Comparison of ENCODE assay signal across 8 cellular contexts in the genomic region with DNA sequence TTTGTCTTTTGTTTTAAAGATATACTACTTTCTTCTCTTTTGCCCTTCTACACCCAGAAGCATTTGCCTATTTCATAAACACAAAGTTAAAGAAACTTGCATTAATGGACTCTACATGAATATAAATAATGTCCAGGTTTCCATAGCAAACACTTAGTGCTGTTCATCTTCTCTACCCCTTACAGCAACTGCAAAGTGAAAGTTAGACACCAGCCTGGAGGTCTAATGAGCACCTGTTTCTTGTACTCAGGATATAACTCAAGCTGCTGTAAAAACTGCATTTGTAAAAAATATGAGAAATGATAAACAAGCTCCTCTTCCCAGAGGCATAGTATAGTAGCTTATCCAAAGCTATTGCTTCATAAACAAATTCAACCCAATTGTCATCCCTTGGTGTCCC.
"Had no signal": no experiment of that assay in that cellular context is flagged by ENCODE, and none has a peak within 500 bp of the region (broad histone marks: within the 10 kb centered on the region; RNA-seq: fewer than 3 reads in every experiment).

No MANE protein-coding gene starts in this region.

- DNase-seq: GDM1, GF-D8 had no signal

- ATAC-seq: GM12878 had no signal

- FAIRE-seq: G401.6, GM12878, GM12891, GM12892, GM18507, GM19239 had no signal

- H3K4me3 ChIP-seq: GM12878 had no signal
